In genomic region chr19:50432658-50433057, GRCh38 we compare ENCODE assay signal across 8 cellular contexts. TPM values are rescaled to one million over a fixed set of nuclear protein-coding genes. Genes with fewer than 3 reads are reported as not detected.
DNase-seq lines count a peak whose midpoint lies in the region; ATAC-seq and TF ChIP-seq lines count a peak whose summit lies in the region.

MYBPC2 (plus strand) TSS chr19:50432892; CDS start chr19:50432954, 62 bp downstream.

- no peak for TF ChIP-seq EP300 in neural cell (conservative IDR thresholded peaks at IDR 0.05; ENCODE audit: poor library complexity, severe bottlenecking)

- H3K79me2 ChIP-seq in neural cell (replicated peaks; ENCODE audit: insufficient read depth, low read length): no peaks in the 10 kb centered on the region

- no peaks in the 10 kb centered on the region for H3K9me2 ChIP-seq in neural cell (ENCODE audit: insufficient read depth, low read length)

- ATAC-seq in CD8-positive, alpha-beta T cell: no peak
- ATAC-seq in GM19467 (IDR thresholded peaks at IDR 0.05; ENCODE audit: unreplicated experiment): no peak
- ATAC-seq in GM18870 (IDR thresholded peaks at IDR 0.05; ENCODE audit: unreplicated experiment): no peak

- CTCF ChIA-PET in CD8-positive, alpha-beta T cell (lab: Charles Lee): interaction anchor here (0.7 kb wide), 1 partner anchor 76 kb away, joined by 3 read pairs; no protein-coding TSS in a partner anchor

- peaks cover 23% of the 10 kb centered on the region for H3K27me3 Mint-ChIP-seq in CD8-positive, alpha-beta T cell (ENCODE audit: low read depth)

- H3K4me3 ChIP-seq in CD8-positive, alpha-beta T cell (ENCODE audit: low read depth, low read length): peak within 1 kb of the TSS; percentile 65
- H3K4me3 ChIP-seq in coronary artery: peak within 1 kb of the TSS; percentile 73
- H3K4me3 ChIP-seq in neural cell (ENCODE audit: low read length): peak within 1 kb of the TSS; percentile 76

- H3K27me3 ChIP-seq in CD8-positive, alpha-beta T cell (ENCODE audit: insufficient read depth, low read length): peaks cover 4% of the 10 kb centered on the region
- H3K27me3 ChIP-seq in neural cell (ENCODE audit: insufficient read depth, low read depth, low read length): peaks cover 5% of the 10 kb centered on the region

- no peak for TF ChIP-seq CTCF in CD8-positive, alpha-beta T cell (IDR thresholded peaks at IDR 0.05)
- TF ChIP-seq CTCF in coronary artery (IDR thresholded peaks at IDR 0.05) (no peak), neural cell (IDR thresholded peaks at IDR 0.05; ENCODE audit: poor library complexity, severe bottlenecking) (no peak)

- H4K20me1 ChIP-seq in neural cell (ENCODE audit: insufficient read depth): no peaks in the 10 kb centered on the region

- peak within 1 kb of the TSS; percentile 62 for H3K9ac ChIP-seq in neural cell (ENCODE audit: low read length)

- H3K27ac ChIP-seq in CD8-positive, alpha-beta T cell (ENCODE audit: low read depth, low read length): peak within 1 kb of the TSS; percentile 48
- peak within 1 kb of the TSS; percentile 10 to 64 for H3K27ac ChIP-seq in coronary artery
- no peak within 1 kb of the TSS for H3K27ac ChIP-seq in neural cell (ENCODE audit: low read length)

- peaks cover 9% of the 10 kb centered on the region for H3K4me1 ChIP-seq in CD8-positive, alpha-beta T cell (ENCODE audit: insufficient read depth, low read length)

- peak within 1 kb of the TSS; percentile 55 for H3K4me2 ChIP-seq in neural cell (ENCODE audit: low read length)

- peaks cover 15% of the 10 kb centered on the region for H3K4me1 Mint-ChIP-seq in CD8-positive, alpha-beta T cell (ENCODE audit: low read depth)

- no peaks in the 10 kb centered on the region for H3K9me3 Mint-ChIP-seq in CD8-positive, alpha-beta T cell

- no peak within 1 kb of the TSS for H2AFZ ChIP-seq in neural cell (ENCODE audit: low read depth, low read length)

- no peaks in the 10 kb centered on the region for H3K36me3 ChIP-seq in CD8-positive, alpha-beta T cell (ENCODE audit: insufficient read depth, low read length)
- no peaks in the 10 kb centered on the region for H3K36me3 ChIP-seq in neural cell (ENCODE audit: insufficient read depth, low read length)

- no peaks in the 10 kb centered on the region for H3K9me3 ChIP-seq in CD8-positive, alpha-beta T cell (ENCODE audit: low read length)
- no peaks in the 10 kb centered on the region for H3K9me3 ChIP-seq in neural cell (ENCODE audit: low read length)

- TF ChIP-seq RAD21 in neural cell (conservative IDR thresholded peaks at IDR 0.05): no peak

- POLR2A ChIA-PET in CD8-positive, alpha-beta T cell (lab: Charles Lee): no interaction called here

- peak within 1 kb of the TSS; percentile 78 for H3K27ac Mint-ChIP-seq in CD8-positive, alpha-beta T cell

- peak within 1 kb of the TSS; percentile 88 for H3K4me3 Mint-ChIP-seq in CD8-positive, alpha-beta T cell

- intact Hi-C loops in CD8-positive, alpha-beta T cell (cut with DNase I, micrococcal nuclease): loop anchor here in 1 of 2 experiments (2.0 kb wide), 1 partner anchor 78 kb away; the partner anchor contains the start of gene JOSD2

- no peaks in the 10 kb centered on the region for H3K36me3 Mint-ChIP-seq in CD8-positive, alpha-beta T cell

- H3F3A ChIP-seq in neural cell (ENCODE audit: insufficient read depth, low read length, poor library complexity, severe bottlenecking): no peaks in the 10 kb centered on the region

- no peak for DNase-seq in CD8-positive, alpha-beta T cell
- DNase-seq in LHCN-M2 (ENCODE audit: low read depth) (peak; percentile 75), coronary artery (ENCODE audit: low spot score) (no peak), NCI-H1436 treated with DMSO at 0.1 percent for 48 hours (lab: John Stamatoyannopoulos, UW) (no peak)
- no peak for DNase-seq in activated CD4-positive, alpha-beta T cell treated with anti-CD3 and anti-CD28 coated beads, Interleukin-2, amount 50 U/mL, for 1 hour

TF ChIP-seq in neural cell, 6 proteins besides CTCF, POLR2A, EP300 and RAD21:
- TF ChIP-seq REST (IDR thresholded peaks at IDR 0.05; ENCODE audit: borderline replicate concordance) (no peak), MXI1 (conservative IDR thresholded peaks at IDR 0.05; ENCODE audit: poor library complexity, severe bottlenecking) (no peak), SMC3 (conservative IDR thresholded peaks at IDR 0.05; ENCODE audit: poor library complexity) (no peak)

RNA-seq across cellular contexts. Expression of gene MYBPC2, which starts in this region (rescaled TPM):
- total RNA-seq in CD8-positive, alpha-beta T cell: under 1 TPM; 0.08 to 0.39 TPM
- total RNA-seq in LHCN-M2 (2014; rRNA removed): 0.11 TPM in 1 of 2 replicates, not detected in the other
- polyA plus RNA-seq in LHCN-M2 (2012): 0.16 TPM
- polyA plus RNA-seq in neural cell: not detected in 2 replicates
- not detected in 2 replicates for polyA minus RNA-seq in neural cell

Comparison
In these comparisons a context has a peak if more than half of its experiments do, and no peak if none do; other contexts are left out.
1. Peak in DNase-seq in LHCN-M2; RNA of the gene not detected or under 1 TPM.